ENCODE assay signal across 4 cellular contexts in the genomic region with DNA sequence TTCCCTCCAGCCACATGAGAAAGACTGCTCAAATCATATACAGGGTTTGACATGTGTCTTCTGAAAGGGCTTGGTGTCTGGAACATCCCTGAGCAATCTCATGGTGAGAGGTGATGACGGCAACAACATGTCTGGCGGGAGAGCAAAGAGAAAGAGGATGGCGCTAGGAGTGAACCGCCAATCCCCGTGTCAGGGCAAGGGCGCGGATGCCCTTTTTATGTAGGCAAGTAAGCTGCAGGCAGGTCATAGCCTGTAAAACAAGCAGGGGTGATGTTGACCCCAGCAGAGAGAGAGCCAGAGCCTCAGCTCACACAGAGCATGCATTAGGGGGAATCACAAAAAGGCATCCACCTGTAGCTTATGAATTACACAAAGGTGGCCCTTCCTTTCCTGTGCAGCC. TPM values are rescaled to one million over a fixed set of nuclear protein-coding genes. Genes with fewer than 3 reads are reported as not detected.
"Had no signal": no experiment of that assay in that cellular context is flagged by ENCODE, and none has a peak within 500 bp of the region (broad histone marks: within the 10 kb centered on the region; RNA-seq: fewer than 3 reads in every experiment).

No MANE protein-coding gene starts in this region.

RNA-seq across cellular contexts. Expression of gene PTPN20, which starts 4.9 kb away (rescaled TPM):
- total RNA-seq: HepG2, HT-29, HT1080, IMR-90 had no signal
- polyA plus RNA-seq: HepG2 had no signal
